1 cellular context compared by ENCODE assay signal in genomic region chr7:16359201-16359600, GRCh38.
TF ChIP-seq lines count a peak whose summit lies in the region.

No MANE protein-coding gene starts in this region.

TF ChIP-seq in GM23338, 12 proteins besides CTCF, POLR2A, EP300 and RAD21 (continued from another document):
- TF ChIP-seq, protein P1, sequence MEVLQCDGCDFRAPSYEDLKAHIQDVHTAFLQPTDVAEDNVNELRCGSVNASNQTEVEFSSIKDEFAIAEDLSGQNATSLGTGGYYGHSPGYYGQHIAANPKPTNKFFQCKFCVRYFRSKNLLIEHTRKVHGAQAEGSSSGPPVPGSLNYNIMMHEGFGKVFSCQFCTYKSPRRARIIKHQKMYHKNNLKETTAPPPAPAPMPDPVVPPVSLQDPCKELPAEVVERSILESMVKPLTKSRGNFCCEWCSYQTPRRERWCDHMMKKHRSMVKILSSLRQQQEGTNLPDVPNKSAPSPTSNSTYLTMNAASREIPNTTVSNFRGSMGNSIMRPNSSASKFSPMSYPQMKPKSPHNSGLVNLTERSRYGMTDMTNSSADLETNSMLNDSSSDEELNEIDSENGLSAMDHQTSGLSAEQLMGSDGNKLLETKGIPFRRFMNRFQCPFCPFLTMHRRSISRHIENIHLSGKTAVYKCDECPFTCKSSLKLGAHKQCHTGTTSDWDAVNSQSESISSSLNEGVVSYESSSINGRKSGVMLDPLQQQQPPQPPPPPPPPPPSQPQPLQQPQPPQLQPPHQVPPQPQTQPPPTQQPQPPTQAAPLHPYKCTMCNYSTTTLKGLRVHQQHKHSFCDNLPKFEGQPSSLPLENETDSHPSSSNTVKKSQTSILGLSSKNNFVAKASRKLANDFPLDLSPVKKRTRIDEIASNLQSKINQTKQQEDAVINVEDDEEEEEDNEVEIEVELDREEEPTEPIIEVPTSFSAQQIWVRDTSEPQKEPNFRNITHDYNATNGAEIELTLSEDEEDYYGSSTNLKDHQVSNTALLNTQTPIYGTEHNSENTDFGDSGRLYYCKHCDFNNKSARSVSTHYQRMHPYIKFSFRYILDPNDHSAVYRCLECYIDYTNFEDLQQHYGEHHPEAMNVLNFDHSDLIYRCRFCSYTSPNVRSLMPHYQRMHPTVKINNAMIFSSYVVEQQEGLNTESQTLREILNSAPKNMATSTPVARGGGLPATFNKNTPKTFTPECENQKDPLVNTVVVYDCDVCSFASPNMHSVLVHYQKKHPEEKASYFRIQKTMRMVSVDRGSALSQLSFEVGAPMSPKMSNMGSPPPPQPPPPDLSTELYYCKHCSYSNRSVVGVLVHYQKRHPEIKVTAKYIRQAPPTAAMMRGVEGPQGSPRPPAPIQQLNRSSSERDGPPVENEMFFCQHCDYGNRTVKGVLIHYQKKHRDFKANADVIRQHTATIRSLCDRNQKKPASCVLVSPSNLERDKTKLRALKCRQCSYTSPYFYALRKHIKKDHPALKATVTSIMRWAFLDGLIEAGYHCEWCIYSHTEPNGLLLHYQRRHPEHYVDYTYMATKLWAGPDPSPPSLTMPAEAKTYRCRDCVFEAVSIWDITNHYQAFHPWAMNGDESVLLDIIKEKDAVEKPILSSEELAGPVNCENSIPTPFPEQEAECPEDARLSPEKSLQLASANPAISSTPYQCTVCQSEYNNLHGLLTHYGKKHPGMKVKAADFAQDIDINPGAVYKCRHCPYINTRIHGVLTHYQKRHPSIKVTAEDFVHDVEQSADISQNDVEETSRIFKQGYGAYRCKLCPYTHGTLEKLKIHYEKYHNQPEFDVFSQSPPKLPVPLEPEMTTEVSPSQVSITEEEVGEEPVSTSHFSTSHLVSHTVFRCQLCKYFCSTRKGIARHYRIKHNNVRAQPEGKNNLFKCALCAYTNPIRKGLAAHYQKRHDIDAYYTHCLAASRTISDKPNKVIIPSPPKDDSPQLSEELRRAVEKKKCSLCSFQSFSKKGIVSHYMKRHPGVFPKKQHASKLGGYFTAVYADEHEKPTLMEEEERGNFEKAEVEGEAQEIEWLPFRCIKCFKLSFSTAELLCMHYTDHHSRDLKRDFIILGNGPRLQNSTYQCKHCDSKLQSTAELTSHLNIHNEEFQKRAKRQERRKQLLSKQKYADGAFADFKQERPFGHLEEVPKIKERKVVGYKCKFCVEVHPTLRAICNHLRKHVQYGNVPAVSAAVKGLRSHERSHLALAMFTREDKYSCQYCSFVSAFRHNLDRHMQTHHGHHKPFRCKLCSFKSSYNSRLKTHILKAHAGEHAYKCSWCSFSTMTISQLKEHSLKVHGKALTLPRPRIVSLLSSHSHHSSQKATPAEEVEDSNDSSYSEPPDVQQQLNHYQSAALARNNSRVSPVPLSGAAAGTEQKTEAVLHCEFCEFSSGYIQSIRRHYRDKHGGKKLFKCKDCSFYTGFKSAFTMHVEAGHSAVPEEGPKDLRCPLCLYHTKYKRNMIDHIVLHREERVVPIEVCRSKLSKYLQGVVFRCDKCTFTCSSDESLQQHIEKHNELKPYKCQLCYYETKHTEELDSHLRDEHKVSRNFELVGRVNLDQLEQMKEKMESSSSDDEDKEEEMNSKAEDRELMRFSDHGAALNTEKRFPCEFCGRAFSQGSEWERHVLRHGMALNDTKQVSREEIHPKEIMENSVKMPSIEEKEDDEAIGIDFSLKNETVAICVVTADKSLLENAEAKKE (CRISPR knock-in tag; IDR thresholded peaks at IDR 0.05): no peak
- TF ChIP-seq EZH2phosphoT487 (IDR thresholded peaks at IDR 0.05; ENCODE audit: unreplicated experiment): no peak
- no peak for TF ChIP-seq STAT1 (IDR thresholded peaks at IDR 0.05; ENCODE audit: unreplicated experiment)
